Comparison of ENCODE assay signal across 13 cellular contexts in the genomic region with DNA sequence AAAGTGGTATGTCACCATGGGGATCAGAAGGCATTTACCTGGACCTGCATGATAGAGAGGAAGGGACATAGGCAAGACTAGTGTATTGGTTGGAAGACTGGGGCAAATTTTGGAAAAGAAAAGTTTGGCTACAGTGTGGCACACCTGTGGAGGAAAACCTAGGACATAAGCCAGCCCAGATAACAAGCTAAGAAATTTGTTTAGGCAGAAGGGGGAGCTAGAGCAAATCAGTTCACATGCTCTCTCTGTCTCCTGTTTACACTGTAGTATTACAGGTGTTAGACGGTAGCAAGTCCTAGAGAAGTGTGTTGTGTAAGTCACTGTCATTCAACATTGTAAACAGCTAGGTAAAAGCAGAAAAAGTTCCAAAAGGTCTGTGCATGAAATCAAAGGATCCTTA. TPM values are rescaled to one million over a fixed set of nuclear protein-coding genes. Genes with fewer than 3 reads are reported as not detected.
DNase-seq lines count a peak whose midpoint lies in the region; ATAC-seq and TF ChIP-seq lines count a peak whose summit lies in the region.
"Had no signal": no experiment of that assay in that cellular context is flagged by ENCODE, and none has a peak within 500 bp of the region (broad histone marks: within the 10 kb centered on the region; RNA-seq: fewer than 3 reads in every experiment).

No MANE protein-coding gene starts in this region.

- H3K36me3 ChIP-seq in hepatocyte (replicated peaks; ENCODE audit: insufficient read depth, low read depth), result no peaks in the 10 kb centered on the region
- H3K36me3 ChIP-seq in testis (ENCODE audit: low read depth, missing control alignments), result no peaks in the 10 kb centered on the region
- H3K36me3 ChIP-seq: BLaER1 treated with 17β-estradiol and CSF1 and Interleukin-3, amounts not matched to agents 10 nM and 100 nM; right atrium auricular region had no signal

- no peaks in the 10 kb centered on the region for H3K9me2 ChIP-seq in hepatocyte (replicated peaks; ENCODE audit: insufficient read depth)

- H3K36me3 Mint-ChIP-seq in activated naive CD8-positive, alpha-beta T cell treated with anti-CD3 and anti-CD28 coated beads for 36 hours, result no peaks in the 10 kb centered on the region
- H3K36me3 Mint-ChIP-seq: immature natural killer cell had no signal

- no peak overlapping the region for H3K4me3 Mint-ChIP-seq in activated naive CD8-positive, alpha-beta T cell treated with anti-CD3 and anti-CD28 coated beads for 36 hours
- H3K4me3 Mint-ChIP-seq: immature natural killer cell had no signal

- DNase-seq in Right ventricle myocardium inferior (ENCODE audit: missing footprints), result no peak
- DNase-seq in cardiac septum (ENCODE audit: low spot score), result no peak
- DNase-seq in OCI-M1 (lab: John Stamatoyannopoulos, UW), result peak; percentile 21
- DNase-seq in hepatocyte (ENCODE audit: low spot score), result peak; percentile 40
- no peak for DNase-seq in testis
- no peak for DNase-seq in activated naive CD8-positive, alpha-beta T cell treated with anti-CD3 and anti-CD28 coated beads for 36 hours
- no peak for DNase-seq in hypothalamus (lab: John Stamatoyannopoulos, UW)
- DNase-seq: activated T-cell treated with anti-CD3 and anti-CD28 coated beads, Interleukin-2, amount 50 U/mL, for 48 hours; GM23248; immature natural killer cell had no signal

- H3K4me1 Mint-ChIP-seq in activated naive CD8-positive, alpha-beta T cell treated with anti-CD3 and anti-CD28 coated beads for 36 hours, result no peaks in the 10 kb centered on the region
- H3K4me1 Mint-ChIP-seq: immature natural killer cell had no signal

- H3K79me2 ChIP-seq in hepatocyte, result no peaks in the 10 kb centered on the region

- H3K27me3 Mint-ChIP-seq in activated naive CD8-positive, alpha-beta T cell treated with anti-CD3 and anti-CD28 coated beads for 36 hours, result peaks cover 26% of the 10 kb centered on the region

- intact Hi-C loops in Right ventricle myocardium inferior (cut with DNase I), result loop anchor here (5.0 kb wide), 1 partner anchor 105 kb away; no protein-coding TSS in a partner anchor
- intact Hi-C loops in cardiac septum (cut with DNase I), result no loop called here
- intact Hi-C loops in testis (cut with DNase I; ENCODE audit: low total_unique reads), result no loop called here

- H3K27ac ChIP-seq in hepatocyte (no peak overlapping the region), testis (no peak overlapping the region)
- H3K27ac ChIP-seq: BLaER1 treated with 17β-estradiol and CSF1 and Interleukin-3, amounts not matched to agents 10 nM and 100 nM; GM23248; right atrium auricular region had no signal

- no peak overlapping the region for H3K27ac Mint-ChIP-seq in activated naive CD8-positive, alpha-beta T cell treated with anti-CD3 and anti-CD28 coated beads for 36 hours
- H3K27ac Mint-ChIP-seq: immature natural killer cell had no signal

- WGBS in hepatocyte (ENCODE audit: low lambda C conversion rate, missing lambda C conversion rate), result 8% methylated on average over 1 of the region's 1 CpG
- 46 to 50% methylated on average over 1 of the region's 1 CpG for WGBS in testis, 2 donors

- H3K4me2 ChIP-seq in hepatocyte, result no peak overlapping the region

- H4K20me1 ChIP-seq in hepatocyte (ENCODE audit: insufficient read depth, poor library complexity, severe bottlenecking), result no peaks in the 10 kb centered on the region
- H4K20me1 ChIP-seq: BLaER1 treated with 17β-estradiol and CSF1 and Interleukin-3, amounts not matched to agents 10 nM and 100 nM had no signal

- TF ChIP-seq CTCF in hepatocyte (IDR thresholded peaks at IDR 0.05; ENCODE audit: poor library complexity) (peak; percentile 46), testis (IDR thresholded peaks at IDR 0.05) (no peak)

- peak; percentile 28 for ATAC-seq in Right ventricle myocardium inferior
- no peak for ATAC-seq in HG02623 (IDR thresholded peaks at IDR 0.05; ENCODE audit: unreplicated experiment)

- H3K27me3 ChIP-seq in hepatocyte (peaks cover 8% of the 10 kb centered on the region), testis (no peaks in the 10 kb centered on the region)
- H3K27me3 ChIP-seq: BLaER1 treated with 17β-estradiol and CSF1 and Interleukin-3, amounts not matched to agents 10 nM and 100 nM; right atrium auricular region had no signal

- H3K9me3 ChIP-seq in hepatocyte (ENCODE audit: low read depth) (no peaks in the 10 kb centered on the region), testis (no peaks in the 10 kb centered on the region)
- H3K9me3 ChIP-seq: BLaER1 treated with 17β-estradiol and CSF1 and Interleukin-3, amounts not matched to agents 10 nM and 100 nM; right atrium auricular region had no signal

- TF ChIP-seq POLR2A in testis (IDR thresholded peaks at IDR 0.05), result no peak

- no peak overlapping the region for H3K4me3 ChIP-seq in hepatocyte
- no peak overlapping the region for H3K4me3 ChIP-seq in testis
- H3K4me3 ChIP-seq: BLaER1 treated with 17β-estradiol and CSF1 and Interleukin-3, amounts not matched to agents 10 nM and 100 nM; GM23248; right atrium auricular region had no signal

- no peaks in the 10 kb centered on the region for H3K9me3 Mint-ChIP-seq in activated naive CD8-positive, alpha-beta T cell treated with anti-CD3 and anti-CD28 coated beads for 36 hours
- H3K9me3 Mint-ChIP-seq: immature natural killer cell had no signal

- no peak overlapping the region for H2AFZ ChIP-seq in hepatocyte
- H2AFZ ChIP-seq: GM23248 had no signal

- H3K4me1 ChIP-seq in hepatocyte (ENCODE audit: insufficient read depth) (no peaks in the 10 kb centered on the region), testis (no peaks in the 10 kb centered on the region)
- H3K4me1 ChIP-seq: right atrium auricular region had no signal

RNA-seq across cellular contexts. Expression of a gene that starts 11.9 kb away (rescaled TPM):
- total RNA-seq in Right ventricle myocardium inferior (14.2 TPM), cardiac septum (22.9 TPM), hepatocyte (5.3 and 7.3 TPM in 2 replicates), testis (10 to 100 TPM; 71.2 to 91.2 TPM)
- polyA plus RNA-seq in hepatocyte (3.0 and 7.2 TPM in 2 replicates), testis (ENCODE audit: insufficient read depth, low read depth, low replicate concordance) (210 TPM)
- total RNA-seq in activated naive CD8-positive, alpha-beta T cell treated with anti-CD3 and anti-CD28 coated beads for 36 hours, result under 1 TPM; 0.35 to 0.90 TPM

Comparison
In these comparisons a context has a peak if more than half of its experiments do, and no peak if none do; other contexts are left out.
1. DNase-seq: peak in OCI-M1 (single experiment) and hepatocyte (single experiment); none in Right ventricle myocardium inferior (single experiment), cardiac septum (single experiment), testis (single experiment), activated naive CD8-positive, alpha-beta T cell treated with anti-CD3 and anti-CD28 coated beads for 36 hours (single experiment) and hypothalamus (0 of 51).